10 cellular contexts compared by ENCODE assay signal in the genomic region with DNA sequence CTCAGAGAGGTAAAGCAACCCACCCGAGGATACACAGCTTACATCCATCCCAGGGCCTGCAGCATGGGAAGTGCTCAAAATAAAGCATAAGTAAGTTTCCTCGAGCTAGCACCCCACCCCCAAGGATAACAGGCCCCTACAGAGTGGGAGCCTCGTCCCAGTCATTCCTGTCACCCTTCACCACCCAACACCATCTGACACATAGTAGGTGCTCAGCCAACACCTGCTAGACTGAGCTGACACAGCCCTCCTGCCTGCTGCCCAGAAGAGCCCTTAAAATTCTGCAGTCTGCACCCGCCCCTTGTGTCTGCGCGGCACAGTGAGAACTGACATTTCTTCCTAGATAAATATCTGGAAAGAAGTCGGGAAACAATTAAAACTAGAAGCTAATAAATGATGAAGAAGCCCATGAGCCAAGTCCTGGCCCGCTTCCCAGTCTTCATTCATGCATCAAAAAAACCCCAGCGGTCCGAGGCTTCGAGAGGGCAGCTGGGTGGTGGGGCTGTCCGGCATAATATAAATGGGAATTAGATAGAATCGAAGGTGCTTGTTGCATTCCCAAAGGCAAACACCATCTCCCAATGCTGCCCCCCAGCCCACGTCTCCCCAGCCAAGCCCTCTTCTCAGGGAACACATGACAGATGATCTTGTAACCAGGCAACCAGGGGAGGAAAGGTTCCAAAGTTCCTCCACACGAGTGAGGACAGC.
A peak's percentile ranks its signal among the peaks of the same experiment; 100 is the strongest.
DNase-seq lines count a peak whose midpoint lies in the region; ATAC-seq and TF ChIP-seq lines count a peak whose summit lies in the region.
"Had no signal": no experiment of that assay in that cellular context is flagged by ENCODE, and none has a peak within 500 bp of the region (broad histone marks: within the 10 kb centered on the region; RNA-seq: fewer than 3 reads in every experiment).

No MANE protein-coding gene starts in this region.

- DNase-seq in T-helper 1 cell (no peak), M059J (ENCODE audit: low read depth) (peak; percentile 48), islet precursor cell (no peak), HFFc6 (no peak)
- no peak for DNase-seq in activated naive CD8-positive, alpha-beta T cell treated with anti-CD3 and anti-CD28 coated beads for 36 hours
- no peak for DNase-seq in naive thymus-derived CD8-positive, alpha-beta T cell
- DNase-seq in stimulated activated CD8-positive, alpha-beta memory T cell treated with anti-CD3 and anti-CD28 coated beads, Interleukin-4, amount 100 ng/mL, for 48 hours, result no peak
- DNase-seq: sigmoid colon, transverse colon had no signal

- H3K4me1 Mint-ChIP-seq in T-helper 1 cell treated with Interleukin-12 subunit alpha and Interleukin-12 subunit beta and Interleukin-4 antibody, amounts not matched to agents 30 μg/mL and 1 μg/mL, for 36 hours (ENCODE audit: low read depth), result peaks cover 87% of the 10 kb centered on the region
- peaks cover 91% of the 10 kb centered on the region for H3K4me1 Mint-ChIP-seq in activated naive CD8-positive, alpha-beta T cell treated with anti-CD3 and anti-CD28 coated beads for 36 hours
- H3K4me1 Mint-ChIP-seq in naive thymus-derived CD8-positive, alpha-beta T cell, result peaks cover 59 to 99% (median 98%) of the 10 kb centered on the region in 4 donors
- peaks cover 13% of the 10 kb centered on the region for H3K4me1 Mint-ChIP-seq in HFFc6 (ENCODE audit: low read depth)

- peaks cover 42% of the 10 kb centered on the region for H3K36me3 Mint-ChIP-seq in T-helper 1 cell treated with Interleukin-12 subunit alpha and Interleukin-12 subunit beta and Interleukin-4 antibody, amounts not matched to agents 30 μg/mL and 1 μg/mL, for 36 hours (ENCODE audit: low read depth)
- peaks cover 32% of the 10 kb centered on the region for H3K36me3 Mint-ChIP-seq in activated naive CD8-positive, alpha-beta T cell treated with anti-CD3 and anti-CD28 coated beads for 36 hours
- H3K36me3 Mint-ChIP-seq in naive thymus-derived CD8-positive, alpha-beta T cell, result peaks cover 0 to 68% (median 5%) of the 10 kb centered on the region in 3 donors
- no peaks in the 10 kb centered on the region for H3K36me3 Mint-ChIP-seq in HFFc6 (ENCODE audit: low read depth)

- POLR2A ChIA-PET in naive thymus-derived CD8-positive, alpha-beta T cell (lab: Charles Lee), result interaction anchor here (0.9 to 76.3 kb wide), 7 partner anchors 15 to 1060 kb away, joined by 3 to 2798 read pairs (median 4); partner anchors contain the start of gene BCL11B

- no peaks in the 10 kb centered on the region for H3K9me3 Mint-ChIP-seq in T-helper 1 cell treated with Interleukin-12 subunit alpha and Interleukin-12 subunit beta and Interleukin-4 antibody, amounts not matched to agents 30 μg/mL and 1 μg/mL, for 36 hours
- H3K9me3 Mint-ChIP-seq in activated naive CD8-positive, alpha-beta T cell treated with anti-CD3 and anti-CD28 coated beads for 36 hours, result no peaks in the 10 kb centered on the region
- H3K9me3 Mint-ChIP-seq in naive thymus-derived CD8-positive, alpha-beta T cell, result no peaks in the 10 kb centered on the region
- peaks cover 3% of the 10 kb centered on the region; the same call in 1 of the 2 replicates for H3K9me3 Mint-ChIP-seq in HFFc6

- no peaks in the 10 kb centered on the region for H3K27me3 Mint-ChIP-seq in T-helper 1 cell treated with Interleukin-12 subunit alpha and Interleukin-12 subunit beta and Interleukin-4 antibody, amounts not matched to agents 30 μg/mL and 1 μg/mL, for 36 hours (ENCODE audit: low read depth)
- no peaks in the 10 kb centered on the region for H3K27me3 Mint-ChIP-seq in activated naive CD8-positive, alpha-beta T cell treated with anti-CD3 and anti-CD28 coated beads for 36 hours
- H3K27me3 Mint-ChIP-seq in naive thymus-derived CD8-positive, alpha-beta T cell, result no peaks in the 10 kb centered on the region
- H3K27me3 Mint-ChIP-seq in HFFc6 (ENCODE audit: insufficient read depth), result peaks cover 17% of the 10 kb centered on the region

- ATAC-seq in naive thymus-derived CD8-positive, alpha-beta T cell, result no peak

- H3K4me3 Mint-ChIP-seq in T-helper 1 cell treated with Interleukin-12 subunit alpha and Interleukin-12 subunit beta and Interleukin-4 antibody, amounts not matched to agents 30 μg/mL and 1 μg/mL, for 36 hours, result no peak overlapping the region
- H3K4me3 Mint-ChIP-seq in activated naive CD8-positive, alpha-beta T cell treated with anti-CD3 and anti-CD28 coated beads for 36 hours, result peak overlapping the region; percentile 14
- peak overlapping the region in 9 of 10 donors; percentile 29 to 98 (median 86) for H3K4me3 Mint-ChIP-seq in naive thymus-derived CD8-positive, alpha-beta T cell
- no peak overlapping the region for H3K4me3 Mint-ChIP-seq in HFFc6

- peak overlapping the region; percentile 87 for H3K27ac Mint-ChIP-seq in T-helper 1 cell treated with Interleukin-12 subunit alpha and Interleukin-12 subunit beta and Interleukin-4 antibody, amounts not matched to agents 30 μg/mL and 1 μg/mL, for 36 hours
- peak overlapping the region; percentile 96 for H3K27ac Mint-ChIP-seq in activated naive CD8-positive, alpha-beta T cell treated with anti-CD3 and anti-CD28 coated beads for 36 hours
- H3K27ac Mint-ChIP-seq in naive thymus-derived CD8-positive, alpha-beta T cell, result peak overlapping the region; percentile 93 to 99 (median 98)
- no peak overlapping the region for H3K27ac Mint-ChIP-seq in HFFc6

- TF ChIP-seq CTCF in HFFc6 (IDR thresholded peaks at IDR 0.05), result no peak

Comparison
In these comparisons a context has a peak if more than half of its experiments do, and no peak if none do; other contexts are left out.
1. H3K4me3 Mint-ChIP-seq: peak in activated naive CD8-positive, alpha-beta T cell treated with anti-CD3 and anti-CD28 coated beads for 36 hours (single experiment) and naive thymus-derived CD8-positive, alpha-beta T cell (9 of 10); none in T-helper 1 cell treated with Interleukin-12 subunit alpha and Interleukin-12 subunit beta and Interleukin-4 antibody, amounts not matched to agents 30 μg/mL and 1 μg/mL, for 36 hours (single experiment) and HFFc6 (single experiment).